In genomic region chr21:42056996-42057689, GRCh38 we compare ENCODE assay signal across 11 cellular contexts. TPM values are rescaled to one million over a fixed set of nuclear protein-coding genes. Genes with fewer than 3 reads are reported as not detected.
DNase-seq lines count a peak whose midpoint lies in the region; ATAC-seq and TF ChIP-seq lines count a peak whose summit lies in the region.
"Had no signal": no experiment of that assay in that cellular context is flagged by ENCODE, and none has a peak within 500 bp of the region (broad histone marks: within the 10 kb centered on the region; RNA-seq: fewer than 3 reads in every experiment).

No MANE protein-coding gene starts in this region.

- peaks cover 2 to 7% (median 4%) of the 10 kb centered on the region in 3 experiments; a peak in 4 of 7 replicates for H3K36me3 Mint-ChIP-seq in H9 (ENCODE audit: insufficient read depth in 1 of 3, low read depth in 3 of 3)
- H3K36me3 Mint-ChIP-seq: activated naive CD4-positive, alpha-beta T cell treated with anti-CD3 and anti-CD28 coated beads, Interleukin-2, amount 50 U/mL, for 72 hours; naive B cell had no signal

- H3K23ac ChIP-seq in H9 (ENCODE audit: insufficient read length, low read depth, low read length): no peak overlapping the region

- H4K8ac ChIP-seq in H9 (replicated peaks; ENCODE audit: insufficient read length, low read depth, low read length): no peak overlapping the region

- H2AFZ ChIP-seq in H9 (ENCODE audit: low read length) (no peak overlapping the region), PC-3 (ENCODE audit: low read length) (peak overlapping the region; percentile 40)

- H3K4me3 Mint-ChIP-seq in H9: no peak overlapping the region

- no peaks in the 10 kb centered on the region for H3K23me2 ChIP-seq in H9 (ENCODE audit: insufficient read length, low read depth, low read length, poor library complexity, severe bottlenecking)

- no peak overlapping the region for H4K91ac ChIP-seq in H9 (ENCODE audit: insufficient read length, low read depth, low read length)

- peak overlapping the region in 2 of 3 experiments; percentile 12 to 16; a peak in 1 of 7 replicates for H3K27ac Mint-ChIP-seq in H9

- H4K5ac ChIP-seq in H9 (ENCODE audit: insufficient read length, low read depth, low read length): no peak overlapping the region

- WGBS in H9 (ENCODE audit: extremely low coverage, insufficient read length, low lambda C conversion rate): no CpG with 5 or more reads among the region's 17 CpGs
- 15 to 31% (median 22%) methylated on average over 17 of the region's 17 CpGs for WGBS in stomach, 5 donors

- H3K36me3 ChIP-seq in PC-3 (ENCODE audit: low read depth, low read length): no peaks in the 10 kb centered on the region
- H3K36me3 ChIP-seq in stomach: no peaks in the 10 kb centered on the region

- H3K27ac ChIP-seq in H9 (ENCODE audit: insufficient read length, low read depth, low read length) (no peak overlapping the region), PC-3 (ENCODE audit: low read length) (peak overlapping the region; percentile 86), stomach (peak overlapping the region; percentile 45 to 72 (median 60))

- no peak overlapping the region for H2AK5ac ChIP-seq in H9 (ENCODE audit: insufficient read length, low read length)

- no peaks in the 10 kb centered on the region for H4K20me1 ChIP-seq in H9 (ENCODE audit: control insufficient read depth, insufficient read depth, insufficient read length)
- H4K20me1 ChIP-seq in PC-3 (ENCODE audit: low read length): no peaks in the 10 kb centered on the region

- peaks cover 5% of the 10 kb centered on the region for H3F3A ChIP-seq in PC-3 (ENCODE audit: low read length, unreplicated experiment)

- ATAC-seq in PC-3 (peak; percentile 86), GM18868 (IDR thresholded peaks at IDR 0.05; ENCODE audit: unreplicated experiment) (no peak), GM18867 (IDR thresholded peaks at IDR 0.05; ENCODE audit: unreplicated experiment) (no peak)
- ATAC-seq: activated naive CD4-positive, alpha-beta T cell treated with anti-CD3 and anti-CD28 coated beads, Interleukin-2, amount 50 U/mL, for 72 hours had no signal

- no peak overlapping the region for H2BK12ac ChIP-seq in H9 (ENCODE audit: insufficient read length, low read depth, low read length)

- peaks cover 27 to 35% of the 10 kb centered on the region in 2 experiments for H3K4me1 Mint-ChIP-seq in H9

- peak overlapping the region; percentile 50 for H3K4me3 ChIP-seq in PC-3 (ENCODE audit: low read length)
- no peak overlapping the region for H3K4me3 ChIP-seq in stomach

- CTCF ChIA-PET in PC-3 (lab: Charles Lee): no interaction called here

- no peak overlapping the region for H2BK15ac ChIP-seq in H9 (ENCODE audit: low read depth, low read length)

- intact Hi-C loops in PC-3 (cut with micrococcal nuclease): loop anchor here (2.0 kb wide), 3 partner anchors 38 to 124 kb away; partner anchors contain the start of gene ZBTB21
- intact Hi-C loops in stomach (cut with DNase I; ENCODE audit: low total_unique reads): no loop called here

- H3K9me3 ChIP-seq in H9 (ENCODE audit: control insufficient read depth, low read depth, low read length) (no peaks in the 10 kb centered on the region), PC-3 (ENCODE audit: low read length) (no peaks in the 10 kb centered on the region), stomach (no peaks in the 10 kb centered on the region)

- no peaks in the 10 kb centered on the region for H3K79me1 ChIP-seq in H9 (ENCODE audit: insufficient read depth, low read depth, low read length, poor library complexity, severe bottlenecking)

- H3K9ac ChIP-seq in H9 (ENCODE audit: extremely low read depth, insufficient read length, low read length) (no peak overlapping the region), PC-3 (ENCODE audit: low read length) (peak overlapping the region; percentile 45)

- H3K79me2 ChIP-seq in H9 (ENCODE audit: insufficient read depth, low read length) (no peaks in the 10 kb centered on the region), PC-3 (ENCODE audit: low read length) (no peaks in the 10 kb centered on the region)

- peaks cover 17% of the 10 kb centered on the region for H3K27me3 Mint-ChIP-seq in H9 (ENCODE audit: low read depth)
- H3K27me3 Mint-ChIP-seq: naive B cell had no signal

- H3K14ac ChIP-seq in H9 (ENCODE audit: insufficient read depth, low read length): no peak overlapping the region

- DNase-seq in H9: no peak
- DNase-seq in PC-3: peak; percentile 95
- peak; percentile 98 for DNase-seq in fibroblast of peridontal ligament (ENCODE audit: extremely low read depth)
- peak; percentile 85 for DNase-seq in stomach
- no peak for DNase-seq in stimulated activated CD4-positive, alpha-beta T cell treated with anti-CD3 and anti-CD28 coated beads, Interleukin-4, amount 100 ng/mL, for 24 hours
- DNase-seq in putamen (ENCODE audit: low spot score): no peak
- DNase-seq: naive B cell; NK-92 treated with Interleukin-12 subunit alpha and Interleukin-12 subunit beta, amount 100 ng/mL, for 24 hours had no signal

- no peak overlapping the region for H3K4ac ChIP-seq in H9 (ENCODE audit: low read depth, low read length)

- no peaks in the 10 kb centered on the region for H3K9me2 ChIP-seq in PC-3 (replicated peaks; ENCODE audit: low read length)

- POLR2A ChIA-PET in PC-3 (lab: Charles Lee; ENCODE audit: unreplicated experiment): no interaction called here

- no peaks in the 10 kb centered on the region for H3K27me3 ChIP-seq in H9 (ENCODE audit: insufficient read depth, low read length)
- H3K27me3 ChIP-seq in PC-3 (ENCODE audit: low read length): no peaks in the 10 kb centered on the region
- peaks cover 0 to 3% (median 0%) of the 10 kb centered on the region in 3 donors for H3K27me3 ChIP-seq in stomach

- TF ChIP-seq EP300 in stomach (IDR thresholded peaks at IDR 0.05): no peak

- no peak overlapping the region for H2BK20ac ChIP-seq in H9 (ENCODE audit: low read depth, low read length, poor library complexity, severe bottlenecking)

- H3T11ph ChIP-seq in H9 (ENCODE audit: low read length): no peak overlapping the region

- no peak overlapping the region for H3K18ac ChIP-seq in H9 (ENCODE audit: insufficient read length, low read depth, low read length)

- H3K4me1 ChIP-seq in H9 (ENCODE audit: insufficient read depth, low read length) (peaks cover 3% of the 10 kb centered on the region; the same call in 1 of the 2 replicates), PC-3 (ENCODE audit: insufficient read depth, low read length) (peaks cover 24% of the 10 kb centered on the region), stomach (peaks cover 31 to 42% (median 37%) of the 10 kb centered on the region in 4 donors)

- H2BK120ac ChIP-seq in H9 (ENCODE audit: low read depth, low read length, poor library complexity, severe bottlenecking): no peak overlapping the region

- no peak for TF ChIP-seq POLR2A in stomach (IDR thresholded peaks at IDR 0.05)

- TSS peak; percentile 70 for BruUV-seq in PC-3 (replicated peaks; lab: Mats Ljungman, UMichigan)

- TF ChIP-seq CTCF in H9 (conservative IDR thresholded peaks at IDR 0.05) (no peak), PC-3 (conservative IDR thresholded peaks at IDR 0.05; ENCODE audit: low read depth, low read length) (no peak), stomach (IDR thresholded peaks at IDR 0.05) (no peak)

- H3K4me2 ChIP-seq in H9 (ENCODE audit: insufficient read depth, insufficient read length, low read length): no peak overlapping the region
- H3K4me2 ChIP-seq in PC-3 (ENCODE audit: low read length): peak overlapping the region; percentile 75

- no peak overlapping the region for H3K56ac ChIP-seq in H9 (ENCODE audit: insufficient read length, low read depth, low read length)

- H2BK5ac ChIP-seq in H9 (ENCODE audit: insufficient read length, low read length): no peak overlapping the region

- peaks cover 4 to 9% of the 10 kb centered on the region in 2 experiments; a peak in 3 of 5 replicates for H3K9me3 Mint-ChIP-seq in H9
- H3K9me3 Mint-ChIP-seq: activated naive CD4-positive, alpha-beta T cell treated with anti-CD3 and anti-CD28 coated beads, Interleukin-2, amount 50 U/mL, for 72 hours; naive B cell had no signal

RNA-seq across cellular contexts. Expression of gene UMODL1, which starts 14.0 kb away (rescaled TPM):
- total RNA-seq in H9 (2021): not detected in 2 replicates
- total RNA-seq in PC-3 (2014; rRNA removed): 0.58 TPM in 1 of 2 replicates, not detected in the other
- total RNA-seq in stomach: under 1 TPM in 1 of 5 donors, not detected in 4; under 0.01 TPM
- polyA plus RNA-seq in stomach: not detected

RNA-seq across cellular contexts. Expression of gene ZBTB21, which starts 47.0 kb away (rescaled TPM):
- total RNA-seq in H9 (2021) (17.4 and 18.1 TPM in 2 replicates), PC-3 (2014; rRNA removed) (8.1 and 9.2 TPM in 2 replicates), stomach (10 to 100 TPM in 2 of 5 donors, 1 to 10 TPM in 3; 4.3 to 18.7 (median 6.7) TPM)
- polyA plus RNA-seq in stomach: 1 to 10 TPM; 1.9 to 4.7 (median 2.4) TPM

Comparison
In these comparisons a context has a peak if more than half of its experiments do, and no peak if none do; other contexts are left out.
1. DNase-seq: peak in PC-3 (single experiment), fibroblast of peridontal ligament (single experiment) and stomach (single experiment); none in H9 (single experiment), stimulated activated CD4-positive, alpha-beta T cell treated with anti-CD3 and anti-CD28 coated beads, Interleukin-4, amount 100 ng/mL, for 24 hours (single experiment) and putamen (single experiment).